Comparison of ENCODE assay signal across 8 cellular contexts in genomic region chr1:1919304-1920056, GRCh38. TPM values are rescaled to one million over a fixed set of nuclear protein-coding genes. Genes with fewer than 3 reads are reported as not detected.
DNase-seq lines count a peak whose midpoint lies in the region; ATAC-seq lines count a peak whose summit lies in the region.

No MANE protein-coding gene starts in this region.

- peaks cover 8% of the 10 kb centered on the region for H3K27me3 ChIP-seq in mucosa of stomach (ENCODE audit: control insufficient read depth, insufficient read depth, low read length)

- no peaks in the 10 kb centered on the region for H3K9me3 ChIP-seq in mucosa of stomach (ENCODE audit: control insufficient read depth, low read length)

- ATAC-seq in GM21528 (IDR thresholded peaks at IDR 0.05; ENCODE audit: low FRiP score, unreplicated experiment) (peak; percentile 74), esophagus mucosa (peak; percentile 88)

- H3K4me3 ChIP-seq in mucosa of stomach (ENCODE audit: low read length), result peak overlapping the region; percentile 19

- DNase-seq in DMS114 treated with DMSO at 0.1 percent for 48 hours (lab: John Stamatoyannopoulos, UW; ENCODE audit: unreplicated experiment) (peak; percentile 88), HuH-7 (ENCODE audit: low spot score) (peak; percentile 100), OCI-M2 (lab: John Stamatoyannopoulos, UW; ENCODE audit: unreplicated experiment) (peak; percentile 87), activated T-cell treated with anti-CD3 and anti-CD28 coated beads for 48 hours (ENCODE audit: low read depth) (peak; percentile 99)
- DNase-seq in stimulated activated CD8-positive, alpha-beta memory T cell treated with anti-CD3 and anti-CD28 coated beads, Interleukin-4, amount 100 ng/mL, for 48 hours, result peak; percentile 99

- H3K9ac ChIP-seq in mucosa of stomach (ENCODE audit: low read length), result peak overlapping the region; percentile 28

- peaks cover 36% of the 10 kb centered on the region for H3K4me1 ChIP-seq in mucosa of stomach (ENCODE audit: control insufficient read depth, insufficient read depth, low read length)

- H3K36me3 ChIP-seq in mucosa of stomach (ENCODE audit: control insufficient read depth, insufficient read depth, low read length), result no peaks in the 10 kb centered on the region

RNA-seq across cellular contexts. Expression of gene TMEM52, which starts 0.4 kb away (rescaled TPM):
- 0.32 TPM for total RNA-seq in esophagus mucosa

RNA-seq across cellular contexts. Expression of gene CALML6, which starts 4.4 kb away (rescaled TPM):
- 0.20 TPM for total RNA-seq in esophagus mucosa

RNA-seq across cellular contexts. Expression of gene GNB1, which starts 28.6 kb away (rescaled TPM):
- 148 TPM for total RNA-seq in esophagus mucosa

Comparison
In these comparisons a context has a peak if more than half of its experiments do, and no peak if none do; other contexts are left out.
1. Peak in every context shown above with its lines: DNase-seq, ATAC-seq and H3K4me3 ChIP-seq.